8 cellular contexts compared by ENCODE assay signal in the genomic region with DNA sequence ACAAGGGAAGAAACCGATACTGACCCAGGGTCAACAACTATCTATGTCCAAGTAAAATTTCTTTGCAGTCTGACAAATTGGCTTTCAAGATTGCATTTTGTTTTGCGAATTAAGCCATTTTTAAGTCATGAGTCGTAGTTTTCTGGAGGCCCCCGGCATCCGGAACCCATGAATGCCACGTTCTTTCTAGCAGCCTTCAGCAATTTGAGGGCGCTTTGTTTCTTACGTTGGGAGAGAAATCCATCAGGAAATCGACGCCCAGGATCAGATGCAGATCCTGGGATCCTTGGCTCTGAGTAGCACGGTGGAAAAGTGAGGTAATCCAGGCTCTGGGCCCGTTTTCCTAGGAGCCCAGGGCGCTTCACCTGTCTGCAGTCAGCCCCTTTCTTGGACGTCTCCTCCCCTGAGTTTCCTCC. TPM values are rescaled to one million over a fixed set of nuclear protein-coding genes. Genes with fewer than 3 reads are reported as not detected.
DNase-seq lines count a peak whose midpoint lies in the region; ATAC-seq and TF ChIP-seq lines count a peak whose summit lies in the region.

No MANE protein-coding gene starts in this region.

- ATAC-seq in HG02852 (IDR thresholded peaks at IDR 0.05; ENCODE audit: unreplicated experiment): peak; percentile 3
- peak; percentile 4 to 5 for ATAC-seq in stimulated activated naive B cell treated with anti-CD40 and anti-IgM and Interleukin-4, amounts not matched to agents 10 μg/mL and 1 μg/mL and 100 μg/mL, for 72 hours (replicated peaks)

- intact Hi-C loops in activated CD4-positive, alpha-beta memory T cell treated with anti-CD3 and anti-CD28 coated beads for 36 hours (cut with micrococcal nuclease): loop anchor here (1.0 to 5.0 kb wide), 9 partner anchors 40 to 376 kb away; partner anchors contain the start of genes CCDC28A, CITED2, HECA and REPS1

- peaks cover 8% of the 10 kb centered on the region for H3K36me3 Mint-ChIP-seq in activated CD4-positive, alpha-beta memory T cell treated with anti-CD3 and anti-CD28 coated beads, Interleukin-2, amount 10 ng/mL, durations not matched to agents 7 days and 5 days (ENCODE audit: low read depth)
- H3K36me3 Mint-ChIP-seq in activated CD4-positive, alpha-beta memory T cell treated with anti-CD3 and anti-CD28 coated beads for 36 hours: peaks cover 2% of the 10 kb centered on the region
- peaks cover 0 to 5% of the 10 kb centered on the region in 2 donors for H3K36me3 Mint-ChIP-seq in stimulated activated naive B cell treated with anti-CD40 and anti-IgM and Interleukin-4, amounts not matched to agents 10 μg/mL and 1 μg/mL and 100 μg/mL, for 72 hours

- H3K9me3 ChIP-seq in WERI-Rb-1 (ENCODE audit: severe bottlenecking): no peaks in the 10 kb centered on the region

- H3K27me3 Mint-ChIP-seq in activated CD4-positive, alpha-beta memory T cell treated with anti-CD3 and anti-CD28 coated beads, Interleukin-2, amount 10 ng/mL, durations not matched to agents 7 days and 5 days: no peaks in the 10 kb centered on the region
- no peaks in the 10 kb centered on the region for H3K27me3 Mint-ChIP-seq in activated CD4-positive, alpha-beta memory T cell treated with anti-CD3 and anti-CD28 coated beads for 36 hours
- H3K27me3 Mint-ChIP-seq in stimulated activated naive B cell treated with anti-CD40 and anti-IgM and Interleukin-4, amounts not matched to agents 10 μg/mL and 1 μg/mL and 100 μg/mL, for 72 hours: no peaks in the 10 kb centered on the region

- H3K27me3 ChIP-seq in WERI-Rb-1 (ENCODE audit: insufficient read depth, low read depth, severe bottlenecking): no peaks in the 10 kb centered on the region

- H3K27ac ChIP-seq in WERI-Rb-1: peak overlapping the region; percentile 71

- H3K9me3 Mint-ChIP-seq in activated CD4-positive, alpha-beta memory T cell treated with anti-CD3 and anti-CD28 coated beads, Interleukin-2, amount 10 ng/mL, durations not matched to agents 7 days and 5 days: no peaks in the 10 kb centered on the region
- no peaks in the 10 kb centered on the region for H3K9me3 Mint-ChIP-seq in activated CD4-positive, alpha-beta memory T cell treated with anti-CD3 and anti-CD28 coated beads for 36 hours
- no peaks in the 10 kb centered on the region for H3K9me3 Mint-ChIP-seq in stimulated activated naive B cell treated with anti-CD40 and anti-IgM and Interleukin-4, amounts not matched to agents 10 μg/mL and 1 μg/mL and 100 μg/mL, for 72 hours

- POLR2A ChIA-PET in activated CD4-positive, alpha-beta memory T cell treated with anti-CD3 and anti-CD28 coated beads, Interleukin-2, amount 10 ng/mL, durations not matched to agents 7 days and 5 days (lab: Charles Lee): interaction anchor here (1.0 to 4.9 kb wide), 12 partner anchors 12 to 506 kb away, joined by 3 to 37 read pairs (median 6); partner anchors contain the start of genes CITED2, REPS1 and TXLNB
- POLR2A ChIA-PET in activated CD4-positive, alpha-beta memory T cell treated with anti-CD3 and anti-CD28 coated beads for 36 hours (lab: Charles Lee): interaction anchor here (0.9 to 1.9 kb wide), 3 partner anchors 41 to 221 kb away, joined by 3 to 10 read pairs (median 3); no protein-coding TSS in a partner anchor

- no peak for TF ChIP-seq CTCF in WERI-Rb-1 (IDR thresholded peaks at IDR 0.05; ENCODE audit: low read depth, low read length)

- no peaks in the 10 kb centered on the region for H3K36me3 ChIP-seq in WERI-Rb-1

- DNase-seq in activated CD4-positive, alpha-beta memory T cell treated with anti-CD3 and anti-CD28 coated beads, Interleukin-2, amount 10 ng/mL, durations not matched to agents 7 days and 5 days: no peak
- no peak for DNase-seq in activated CD4-positive, alpha-beta memory T cell treated with anti-CD3 and anti-CD28 coated beads for 36 hours
- DNase-seq in WERI-Rb-1 (no peak), NOMO-1 treated with dmso at 0.1 percent for 144 hours (lab: John Stamatoyannopoulos, UW; ENCODE audit: unreplicated experiment) (no peak)
- no peak for DNase-seq in stimulated activated naive B cell treated with anti-CD40 and anti-IgM and Interleukin-4, amounts not matched to agents 10 μg/mL and 1 μg/mL and 100 μg/mL, for 72 hours
- DNase-seq in activated CD4-positive, alpha-beta T cell treated with anti-CD3 and anti-CD28 coated beads for 1 hour: no peak

- H3K4me3 Mint-ChIP-seq in activated CD4-positive, alpha-beta memory T cell treated with anti-CD3 and anti-CD28 coated beads, Interleukin-2, amount 10 ng/mL, durations not matched to agents 7 days and 5 days: peak overlapping the region; percentile 91
- H3K4me3 Mint-ChIP-seq in activated CD4-positive, alpha-beta memory T cell treated with anti-CD3 and anti-CD28 coated beads for 36 hours: no peak overlapping the region
- H3K4me3 Mint-ChIP-seq in stimulated activated naive B cell treated with anti-CD40 and anti-IgM and Interleukin-4, amounts not matched to agents 10 μg/mL and 1 μg/mL and 100 μg/mL, for 72 hours: no peak overlapping the region

- CTCF ChIA-PET in activated CD4-positive, alpha-beta memory T cell treated with anti-CD3 and anti-CD28 coated beads, Interleukin-2, amount 10 ng/mL, durations not matched to agents 7 days and 5 days (lab: Charles Lee): no interaction called here
- CTCF ChIA-PET in activated CD4-positive, alpha-beta memory T cell treated with anti-CD3 and anti-CD28 coated beads for 36 hours (lab: Charles Lee): interaction anchor here (0.8 to 1.4 kb wide), 3 partner anchors 104 to 342 kb away, joined by 3 to 5 read pairs (median 3); no protein-coding TSS in a partner anchor

- H3K4me3 ChIP-seq in WERI-Rb-1 (ENCODE audit: low read depth, low read length): peak overlapping the region; percentile 96
- peak overlapping the region; percentile 89 for H3K4me3 ChIP-seq in iPS-11a (ENCODE audit: low read depth, low read length)

- peak overlapping the region; percentile 75 for H3K27ac Mint-ChIP-seq in activated CD4-positive, alpha-beta memory T cell treated with anti-CD3 and anti-CD28 coated beads, Interleukin-2, amount 10 ng/mL, durations not matched to agents 7 days and 5 days
- no peak overlapping the region for H3K27ac Mint-ChIP-seq in activated CD4-positive, alpha-beta memory T cell treated with anti-CD3 and anti-CD28 coated beads for 36 hours
- peak overlapping the region; percentile 93 for H3K27ac Mint-ChIP-seq in stimulated activated naive B cell treated with anti-CD40 and anti-IgM and Interleukin-4, amounts not matched to agents 10 μg/mL and 1 μg/mL and 100 μg/mL, for 72 hours

- peaks cover 20% of the 10 kb centered on the region for H3K4me1 Mint-ChIP-seq in activated CD4-positive, alpha-beta memory T cell treated with anti-CD3 and anti-CD28 coated beads, Interleukin-2, amount 10 ng/mL, durations not matched to agents 7 days and 5 days
- peaks cover 13% of the 10 kb centered on the region for H3K4me1 Mint-ChIP-seq in activated CD4-positive, alpha-beta memory T cell treated with anti-CD3 and anti-CD28 coated beads for 36 hours (ENCODE audit: low read depth)
- peaks cover 12 to 16% of the 10 kb centered on the region in 2 donors for H3K4me1 Mint-ChIP-seq in stimulated activated naive B cell treated with anti-CD40 and anti-IgM and Interleukin-4, amounts not matched to agents 10 μg/mL and 1 μg/mL and 100 μg/mL, for 72 hours

RNA-seq across cellular contexts. Expression of gene ABRACL, which starts 0.3 kb away (rescaled TPM):
- 100 to 1,000 TPM; 174 to 176 TPM for total RNA-seq in activated CD4-positive, alpha-beta memory T cell treated with anti-CD3 and anti-CD28 coated beads, Interleukin-2, amount 10 ng/mL, durations not matched to agents 7 days and 5 days
- total RNA-seq in activated CD4-positive, alpha-beta memory T cell treated with anti-CD3 and anti-CD28 coated beads for 36 hours: 100 to 1,000 TPM; 179 to 182 TPM

RNA-seq across cellular contexts. Expression of gene REPS1, which starts 40.2 kb away (rescaled TPM):
- total RNA-seq in activated CD4-positive, alpha-beta memory T cell treated with anti-CD3 and anti-CD28 coated beads, Interleukin-2, amount 10 ng/mL, durations not matched to agents 7 days and 5 days: 10 to 100 TPM; 41.9 to 45.6 TPM
- 10 to 100 TPM; 50.7 to 57.9 TPM for total RNA-seq in activated CD4-positive, alpha-beta memory T cell treated with anti-CD3 and anti-CD28 coated beads for 36 hours
